Comparison of ENCODE assay signal across 10 cellular contexts in the genomic region with DNA sequence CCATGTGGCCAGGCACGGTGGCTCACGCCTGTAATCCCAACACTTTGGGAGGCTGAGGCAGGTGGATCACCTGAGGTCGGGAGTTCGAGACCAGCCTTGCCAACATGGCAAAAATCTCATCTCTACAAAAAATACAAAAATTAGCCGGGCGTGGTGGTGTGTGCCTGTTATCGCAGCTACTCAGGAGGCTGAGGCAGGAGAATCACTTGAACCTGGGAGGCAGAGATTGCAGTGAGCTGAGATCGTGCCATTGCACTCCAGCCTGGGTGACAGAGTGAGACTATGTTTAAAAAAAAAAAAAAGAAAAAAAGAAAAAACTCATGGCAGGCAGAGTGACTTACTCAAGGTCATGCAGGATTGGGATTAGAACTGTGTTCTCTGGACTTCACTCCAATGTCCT. TPM values are rescaled to one million over a fixed set of nuclear protein-coding genes. Genes with fewer than 3 reads are reported as not detected.
A peak's percentile ranks its signal among the peaks of the same experiment; 100 is the strongest.
DNase-seq lines count a peak whose midpoint lies in the region; ATAC-seq, FAIRE-seq and TF ChIP-seq lines count a peak whose summit lies in the region.
"Not testable (repeated sequence)": the region's sequence is repeated elsewhere in the genome, so short reads cannot be mapped to it uniquely, and the experiment has no call there.
"Had no signal": no experiment of that assay in that cellular context is flagged by ENCODE, and none has a peak within 500 bp of the region (broad histone marks: within the 10 kb centered on the region; RNA-seq: fewer than 3 reads in every experiment).

No MANE protein-coding gene starts in this region.

- in situ Hi-C loops in gastrocnemius medialis (cut with MboI; ENCODE audit: low sequenced_read_pairs in 4 of 4): not testable (repeated sequence)

- H3K79me2 ChIP-seq in SK-N-SH (ENCODE audit: insufficient read depth) (peaks cover 69% of the 10 kb centered on the region), endothelial cell of umbilical vein (ENCODE audit: control insufficient read depth, insufficient read depth, low read length) (peaks cover 63% of the 10 kb centered on the region)

- not testable (repeated sequence) for H3K9me1 ChIP-seq in endothelial cell of umbilical vein (replicated peaks; ENCODE audit: control insufficient read depth, extremely low read depth, insufficient read depth, low read length)

- not testable (repeated sequence) for FAIRE-seq in endothelial cell of umbilical vein (lab: Jason Lieb, UNC)

- BruUV-seq in Calu3 (replicated peaks; lab: Mats Ljungman, UMichigan); endothelial cell of umbilical vein (replicated peaks; lab: Mats Ljungman, UMichigan): not testable (repeated sequence)

- H3K4me1 ChIP-seq in SK-N-SH (ENCODE audit: control insufficient read depth in 1 of 2, insufficient read depth in 2 of 2, low read depth in 1 of 2, low read length in 1 of 2): peaks cover 12 to 35% of the 10 kb centered on the region in 2 experiments
- peaks cover 55% of the 10 kb centered on the region for H3K4me1 ChIP-seq in endothelial cell of umbilical vein (ENCODE audit: control insufficient read depth, extremely low read depth, insufficient read depth, low read length)
- H3K4me1 ChIP-seq in gastrocnemius medialis: peaks cover 73 to 83% of the 10 kb centered on the region in 2 donors
- peaks cover 0 to 83% (median 38%) of the 10 kb centered on the region in 4 donors for H3K4me1 ChIP-seq in tibial nerve

- WGBS in SK-N-SH (ENCODE audit: low lambda C conversion rate): 92% methylated on average over 8 of the region's 8 CpGs
- WGBS in tibial nerve, 2 donors: 82 to 91% methylated on average over 8 of the region's 8 CpGs

- H3K27me3 ChIP-seq in SK-N-SH (ENCODE audit: insufficient read depth); endothelial cell of umbilical vein (ENCODE audit: control insufficient read depth in 2 of 2, insufficient read depth in 2 of 2, low read length in 2 of 2); gastrocnemius medialis; tibial nerve: not testable (repeated sequence)

- not testable (repeated sequence) for H3K27ac Mint-ChIP-seq in Calu3 (ENCODE audit: unreplicated experiment)
- H3K27ac Mint-ChIP-seq in activated CD4-positive, alpha-beta memory T cell treated with anti-CD3 and anti-CD28 coated beads, Interleukin-2, amount 10 ng/mL, durations not matched to agents 7 days and 5 days: peak overlapping the region; percentile 94
- peak overlapping the region; percentile 95 for H3K27ac Mint-ChIP-seq in activated naive CD8-positive, alpha-beta T cell treated with anti-CD3 and anti-CD28 coated beads, Interleukin-2, amount 10 ng/mL, durations not matched to agents 7 days and 5 days
- H3K27ac Mint-ChIP-seq in memory B cell: peak overlapping the region; percentile 75

- not testable (repeated sequence) for H3K9ac ChIP-seq in SK-N-SH; endothelial cell of umbilical vein (replicated peaks; ENCODE audit: extremely low read depth, insufficient read depth, low read length)

- H3K36me3 ChIP-seq in SK-N-SH (replicated peaks in 1 of 2; ENCODE audit: control insufficient read depth in 1 of 2, insufficient read depth in 2 of 2, low read length in 1 of 2) (peaks cover 0 to 21% of the 10 kb centered on the region in 2 experiments), endothelial cell of umbilical vein (ENCODE audit: control insufficient read depth in 2 of 2, extremely low read depth in 1 of 2, insufficient read depth in 2 of 2, low read length in 2 of 2) (peaks cover 4 to 14% of the 10 kb centered on the region in 2 experiments)
- not testable (repeated sequence) for H3K36me3 ChIP-seq in gastrocnemius medialis, tibial nerve

- not testable (repeated sequence) for H3K27ac ChIP-seq in SK-N-SH (ENCODE audit: low read depth in 2 of 2, low read length in 1 of 2)
- H3K27ac ChIP-seq in endothelial cell of umbilical vein (ENCODE audit: insufficient read depth, low read depth, low read length) (peak overlapping the region; percentile 81), gastrocnemius medialis (peak overlapping the region; percentile 91 to 97 (median 94)), tibial nerve (peak overlapping the region in 3 of 4 donors; percentile 82 to 94 (median 86))

- H3K4me3 Mint-ChIP-seq in Calu3 (ENCODE audit: low read depth, unreplicated experiment): peak overlapping the region; percentile 95
- peak overlapping the region; percentile 96 for H3K4me3 Mint-ChIP-seq in activated CD4-positive, alpha-beta memory T cell treated with anti-CD3 and anti-CD28 coated beads, Interleukin-2, amount 10 ng/mL, durations not matched to agents 7 days and 5 days
- H3K4me3 Mint-ChIP-seq in activated naive CD8-positive, alpha-beta T cell treated with anti-CD3 and anti-CD28 coated beads, Interleukin-2, amount 10 ng/mL, durations not matched to agents 7 days and 5 days: peak overlapping the region; percentile 95
- not testable (repeated sequence) for H3K4me3 Mint-ChIP-seq in memory B cell

- intact Hi-C loops in Calu3 (cut with micrococcal nuclease; ENCODE audit: unreplicated experiment); endothelial cell of umbilical vein (cut with micrococcal nuclease); gastrocnemius medialis (cut with DNase I; ENCODE audit: low total_unique reads): not testable (repeated sequence)

- H3K27me3 Mint-ChIP-seq in Calu3 (ENCODE audit: unreplicated experiment); activated CD4-positive, alpha-beta memory T cell treated with anti-CD3 and anti-CD28 coated beads, Interleukin-2, amount 10 ng/mL, durations not matched to agents 7 days and 5 days; activated naive CD8-positive, alpha-beta T cell treated with anti-CD3 and anti-CD28 coated beads, Interleukin-2, amount 10 ng/mL, durations not matched to agents 7 days and 5 days; memory B cell: not testable (repeated sequence)

- dilution Hi-C loops in endothelial cell of umbilical vein (cut with MboI; ENCODE audit: extremely low pct_ligation_motif_present, low sequenced_read_pairs): not testable (repeated sequence)

- peak overlapping the region; percentile 94 for H3K4me2 ChIP-seq in SK-N-SH
- H3K4me2 ChIP-seq in endothelial cell of umbilical vein (ENCODE audit: insufficient read depth, low read length): not testable (repeated sequence)

- H3K4me3 ChIP-seq in SK-N-SH (ENCODE audit: low read depth in 2 of 2, low read length in 1 of 2); endothelial cell of umbilical vein (replicated peaks in 1 of 3; ENCODE audit: insufficient read depth in 1 of 3, low read depth in 1 of 3, low read length in 3 of 3); gastrocnemius medialis: not testable (repeated sequence)
- peak overlapping the region in 1 of 4 donors; percentile 66 for H3K4me3 ChIP-seq in tibial nerve

- TF ChIP-seq POLR2A in endothelial cell of umbilical vein (IDR thresholded peaks at IDR 0.05; ENCODE audit: low read depth, low read length); gastrocnemius medialis (IDR thresholded peaks at IDR 0.05); tibial nerve (IDR thresholded peaks at IDR 0.05): not testable (repeated sequence)

- POLR2A ChIA-PET in SK-N-SH (lab: Yijun Ruan, JAX): not testable (repeated sequence)
- POLR2A ChIA-PET in activated CD4-positive, alpha-beta memory T cell treated with anti-CD3 and anti-CD28 coated beads, Interleukin-2, amount 10 ng/mL, durations not matched to agents 7 days and 5 days (lab: Charles Lee): interaction anchor here (1.2 to 4.5 kb wide), 4 partner anchors 41 to 99 kb away, joined by 3 to 40 read pairs (median 25); a partner anchor contains a TSS
- POLR2A ChIA-PET in activated naive CD8-positive, alpha-beta T cell treated with anti-CD3 and anti-CD28 coated beads, Interleukin-2, amount 10 ng/mL, durations not matched to agents 7 days and 5 days (lab: Charles Lee): interaction anchor here (0.8 to 2.2 kb wide), 5 partner anchors 41 to 103 kb away, joined by 3 to 6 read pairs (median 4); a partner anchor contains a TSS
- POLR2A ChIA-PET in endothelial cell of umbilical vein (lab: Charles Lee): interaction anchor here (3.5 kb wide), 1 partner anchor 32 kb away, joined by 33 read pairs; no protein-coding TSS in a partner anchor

- not testable (repeated sequence) for ATAC-seq in activated naive CD8-positive, alpha-beta T cell treated with anti-CD3 and anti-CD28 coated beads, Interleukin-2, amount 10 ng/mL, durations not matched to agents 7 days and 5 days (ENCODE audit: low read depth); memory B cell (ENCODE audit: low read depth); gastrocnemius medialis

- peaks cover 11% of the 10 kb centered on the region for H3F3A ChIP-seq in SK-N-SH (replicated peaks; ENCODE audit: insufficient read depth)

- TF ChIP-seq CTCF in Calu3 (IDR thresholded peaks at IDR 0.05; ENCODE audit: unreplicated experiment); SK-N-SH (IDR thresholded peaks at IDR 0.05); endothelial cell of umbilical vein (IDR thresholded peaks at IDR 0.05; ENCODE audit: extremely low read depth in 1 of 2, insufficient read depth in 1 of 2, low read depth in 1 of 2, low read length in 2 of 2); gastrocnemius medialis (IDR thresholded peaks at IDR 0.05 in 4 of 5, conservative IDR thresholded peaks at IDR 0.05 in 1 of 5); tibial nerve (IDR thresholded peaks at IDR 0.05): not testable (repeated sequence)

- peaks cover 17% of the 10 kb centered on the region for H4K20me1 ChIP-seq in SK-N-SH (ENCODE audit: insufficient read depth)
- not testable (repeated sequence) for H4K20me1 ChIP-seq in endothelial cell of umbilical vein (replicated peaks; ENCODE audit: control insufficient read depth, extremely low read depth, insufficient read depth, low read length)

- not testable (repeated sequence) for H3K9me3 ChIP-seq in SK-N-SH; endothelial cell of umbilical vein (replicated peaks; ENCODE audit: control insufficient read depth, insufficient read depth, low read length); gastrocnemius medialis; tibial nerve

- not testable (repeated sequence) for DNase-seq in Calu3; SK-N-SH; activated CD4-positive, alpha-beta memory T cell treated with anti-CD3 and anti-CD28 coated beads, Interleukin-2, amount 10 ng/mL, durations not matched to agents 7 days and 5 days; activated naive CD8-positive, alpha-beta T cell treated with anti-CD3 and anti-CD28 coated beads, Interleukin-2, amount 10 ng/mL, durations not matched to agents 7 days and 5 days; endothelial cell of umbilical vein (ENCODE audit: low read depth, low spot score); memory B cell (ENCODE audit: low spot score in 2 of 2); gastrocnemius medialis; tibial nerve (ENCODE audit: low spot score in 2 of 2)

- TF ChIP-seq EP300 in SK-N-SH (IDR thresholded peaks at IDR 0.05; ENCODE audit: borderline replicate concordance in 1 of 2, low read depth in 1 of 2, low read length in 1 of 2); tibial nerve (IDR thresholded peaks at IDR 0.05): not testable (repeated sequence)

- H3K36me3 Mint-ChIP-seq in Calu3 (ENCODE audit: insufficient read depth, unreplicated experiment): peaks cover 53% of the 10 kb centered on the region
- H3K36me3 Mint-ChIP-seq in activated CD4-positive, alpha-beta memory T cell treated with anti-CD3 and anti-CD28 coated beads, Interleukin-2, amount 10 ng/mL, durations not matched to agents 7 days and 5 days (ENCODE audit: low read depth): peaks cover 67% of the 10 kb centered on the region
- peaks cover 38% of the 10 kb centered on the region for H3K36me3 Mint-ChIP-seq in activated naive CD8-positive, alpha-beta T cell treated with anti-CD3 and anti-CD28 coated beads, Interleukin-2, amount 10 ng/mL, durations not matched to agents 7 days and 5 days
- not testable (repeated sequence) for H3K36me3 Mint-ChIP-seq in memory B cell

- CTCF ChIA-PET in Calu3 (lab: Charles Lee): interaction anchor here (0.7 to 5.4 kb wide), 2 partner anchors 102 to 245 kb away, joined by 5 to 169 read pairs; no protein-coding TSS in a partner anchor
- CTCF ChIA-PET in SK-N-SH (lab: Yijun Ruan, JAX): interaction anchor here (0.6 to 15.0 kb wide), 4 partner anchors 8 to 555 kb away, joined by 3 to 418 read pairs (median 12); no protein-coding TSS in a partner anchor
- CTCF ChIA-PET in activated CD4-positive, alpha-beta memory T cell treated with anti-CD3 and anti-CD28 coated beads, Interleukin-2, amount 10 ng/mL, durations not matched to agents 7 days and 5 days (lab: Charles Lee): interaction anchor here (1.3 to 21.6 kb wide), 6 partner anchors 9 to 95 kb away, joined by 4 to 951 read pairs (median 6); no protein-coding TSS in a partner anchor
- CTCF ChIA-PET in endothelial cell of umbilical vein (lab: Charles Lee): interaction anchor here (0.7 to 16.7 kb wide), 7 partner anchors 15 to 98 kb away, joined by 3 to 1214 read pairs (median 39); no protein-coding TSS in a partner anchor

- H3K9me2 ChIP-seq in SK-N-SH: not testable (repeated sequence)

- not testable (repeated sequence) for H3K9me3 Mint-ChIP-seq in Calu3 (ENCODE audit: low read depth, unreplicated experiment); activated CD4-positive, alpha-beta memory T cell treated with anti-CD3 and anti-CD28 coated beads, Interleukin-2, amount 10 ng/mL, durations not matched to agents 7 days and 5 days; activated naive CD8-positive, alpha-beta T cell treated with anti-CD3 and anti-CD28 coated beads, Interleukin-2, amount 10 ng/mL, durations not matched to agents 7 days and 5 days; memory B cell

- H2AFZ ChIP-seq in SK-N-SH (ENCODE audit: low read depth); endothelial cell of umbilical vein (ENCODE audit: low read depth, low read length): not testable (repeated sequence)

- H3K4me1 Mint-ChIP-seq in Calu3 (ENCODE audit: low read depth, unreplicated experiment) (peaks cover 42% of the 10 kb centered on the region), memory B cell (peaks cover 43% of the 10 kb centered on the region)
- H3K4me1 Mint-ChIP-seq in activated CD4-positive, alpha-beta memory T cell treated with anti-CD3 and anti-CD28 coated beads, Interleukin-2, amount 10 ng/mL, durations not matched to agents 7 days and 5 days: peaks cover 73% of the 10 kb centered on the region
- H3K4me1 Mint-ChIP-seq in activated naive CD8-positive, alpha-beta T cell treated with anti-CD3 and anti-CD28 coated beads, Interleukin-2, amount 10 ng/mL, durations not matched to agents 7 days and 5 days: peaks cover 70% of the 10 kb centered on the region

- not testable (repeated sequence) for TF ChIP-seq RAD21 in SK-N-SH (IDR thresholded peaks at IDR 0.05; ENCODE audit: low read length)

RNA-seq across cellular contexts. Expression of a gene that starts 2.6 kb away (rescaled TPM):
- total RNA-seq in Calu3 (2022) (6.4 and 7.2 TPM in 2 replicates), endothelial cell of umbilical vein (33.2 and 35.3 TPM in 2 replicates), gastrocnemius medialis (10 to 100 TPM in 3 of 4 donors, 1 to 10 TPM in 1; 5.3 to 22.2 (median 17.6) TPM), tibial nerve (10 to 100 TPM; 27.1 to 30.9 (median 27.8) TPM)
- polyA plus RNA-seq in SK-N-SH (2012; rRNA removed) (56.2 and 59.8 TPM in 2 replicates), endothelial cell of umbilical vein (62.9 and 79.8 TPM in 2 replicates)
- polyA plus RNA-seq in SK-N-SH (2012; cell fraction: cytosol; rRNA removed): 39.3 and 56.3 TPM in 2 replicates
- polyA plus RNA-seq in SK-N-SH (2012; cell fraction: nucleus; rRNA removed): 73.4 and 106 TPM in 2 replicates
- total RNA-seq in activated CD4-positive, alpha-beta memory T cell treated with anti-CD3 and anti-CD28 coated beads, Interleukin-2, amount 10 ng/mL, durations not matched to agents 7 days and 5 days: 10 to 100 TPM; 67.9 to 69.1 TPM
- total RNA-seq in activated naive CD8-positive, alpha-beta T cell treated with anti-CD3 and anti-CD28 coated beads, Interleukin-2, amount 10 ng/mL, durations not matched to agents 7 days and 5 days: 10 to 100 TPM; 12.8 TPM
- 79.4 and 88.5 TPM in 2 replicates for polyA plus RNA-seq in endothelial cell of umbilical vein (2011; cell fraction: cytosol; rRNA removed)
- polyA plus RNA-seq in endothelial cell of umbilical vein (2011; cell fraction: nucleus; rRNA removed): 126 and 162 TPM in 2 replicates
- polyA plus RNA-seq in endothelial cell of umbilical vein (2012): 38.6 and 57.3 TPM in 2 replicates
- 33.7 and 35.1 TPM in 2 replicates for polyA minus RNA-seq in endothelial cell of umbilical vein
- polyA minus RNA-seq in endothelial cell of umbilical vein (2011; cell fraction: cytosol; rRNA and poly(A)+ RNA removed): 1.2 TPM
- polyA minus RNA-seq in endothelial cell of umbilical vein (2011; cell fraction: nucleus; rRNA and poly(A)+ RNA removed): 54.6 and 68.6 TPM in 2 replicates

RNA-seq across cellular contexts. Expression of a gene that starts 16.1 kb away (rescaled TPM):
- 0.24 TPM in 1 of 2 replicates, not detected in the other for total RNA-seq in Calu3 (2022)
- polyA plus RNA-seq in SK-N-SH (2012; rRNA removed): 0.02 TPM in 1 of 2 replicates, not detected in the other
- 0.01 TPM in 2 replicates for polyA plus RNA-seq in SK-N-SH (2012; cell fraction: cytosol; rRNA removed)
- polyA plus RNA-seq in SK-N-SH (2012; cell fraction: nucleus; rRNA removed): 0.09 and 0.10 TPM in 2 replicates
- total RNA-seq in activated CD4-positive, alpha-beta memory T cell treated with anti-CD3 and anti-CD28 coated beads, Interleukin-2, amount 10 ng/mL, durations not matched to agents 7 days and 5 days: under 1 TPM; 0.43 to 0.78 TPM
- under 1 TPM; 0.17 to 0.31 TPM for total RNA-seq in activated naive CD8-positive, alpha-beta T cell treated with anti-CD3 and anti-CD28 coated beads, Interleukin-2, amount 10 ng/mL, durations not matched to agents 7 days and 5 days
- not detected in 2 replicates for total RNA-seq in endothelial cell of umbilical vein
- not detected in 2 replicates for polyA plus RNA-seq in endothelial cell of umbilical vein
- polyA plus RNA-seq in endothelial cell of umbilical vein (2011; cell fraction: cytosol; rRNA removed): 0.06 TPM in 1 of 2 replicates, not detected in the other
- polyA plus RNA-seq in endothelial cell of umbilical vein (2011; cell fraction: nucleus; rRNA removed): 0.09 and 0.22 TPM in 2 replicates
- not detected in 2 replicates for polyA plus RNA-seq in endothelial cell of umbilical vein (2012)
- not detected in 2 replicates for polyA minus RNA-seq in endothelial cell of umbilical vein
- polyA minus RNA-seq in endothelial cell of umbilical vein (2011; cell fraction: cytosol; rRNA and poly(A)+ RNA removed): not detected
- not detected in 2 replicates for polyA minus RNA-seq in endothelial cell of umbilical vein (2011; cell fraction: nucleus; rRNA and poly(A)+ RNA removed)
- total RNA-seq in gastrocnemius medialis: not detected
- not detected for total RNA-seq in tibial nerve
- total RNA-seq: A673; CD8-positive, alpha-beta T cell had no signal

RNA-seq across cellular contexts. Expression of a gene that starts 40.9 kb away (rescaled TPM):
- 67.5 and 71.9 TPM in 2 replicates for total RNA-seq in Calu3 (2022)
- 55.2 and 63.6 TPM in 2 replicates for polyA plus RNA-seq in SK-N-SH (2012; rRNA removed)
- 78.2 and 78.4 TPM in 2 replicates for polyA plus RNA-seq in SK-N-SH (2012; cell fraction: cytosol; rRNA removed)
- 31.6 and 34.6 TPM in 2 replicates for polyA plus RNA-seq in SK-N-SH (2012; cell fraction: nucleus; rRNA removed)
- 10 to 100 TPM; 52.3 to 55.8 TPM for total RNA-seq in activated CD4-positive, alpha-beta memory T cell treated with anti-CD3 and anti-CD28 coated beads, Interleukin-2, amount 10 ng/mL, durations not matched to agents 7 days and 5 days
- total RNA-seq in activated naive CD8-positive, alpha-beta T cell treated with anti-CD3 and anti-CD28 coated beads, Interleukin-2, amount 10 ng/mL, durations not matched to agents 7 days and 5 days: 10 to 100 TPM; 47.7 to 48.3 TPM
- 107 and 108 TPM in 2 replicates for total RNA-seq in endothelial cell of umbilical vein
- polyA plus RNA-seq in endothelial cell of umbilical vein: 156 and 158 TPM in 2 replicates
- 180 and 203 TPM in 2 replicates for polyA plus RNA-seq in endothelial cell of umbilical vein (2011; cell fraction: cytosol; rRNA removed)
- polyA plus RNA-seq in endothelial cell of umbilical vein (2011; cell fraction: nucleus; rRNA removed): 69.6 and 71.7 TPM in 2 replicates
- polyA plus RNA-seq in endothelial cell of umbilical vein (2012): 141 and 266 TPM in 2 replicates
- polyA minus RNA-seq in endothelial cell of umbilical vein: 115 and 149 TPM in 2 replicates
- polyA minus RNA-seq in endothelial cell of umbilical vein (2011; cell fraction: cytosol; rRNA and poly(A)+ RNA removed): 25.7 TPM
- 29.2 and 44.5 TPM in 2 replicates for polyA minus RNA-seq in endothelial cell of umbilical vein (2011; cell fraction: nucleus; rRNA and poly(A)+ RNA removed)
- 10 to 100 TPM; 47.9 to 81.0 (median 77.9) TPM for total RNA-seq in gastrocnemius medialis
- total RNA-seq in tibial nerve: 100 to 1,000 TPM in 3 of 4 donors, 10 to 100 TPM in 1; 98.2 to 146 (median 109) TPM

RNA-seq across cellular contexts. Expression of a gene that starts 57.8 kb away (rescaled TPM):
- 160 and 167 TPM in 2 replicates for total RNA-seq in Calu3 (2022)
- polyA plus RNA-seq in SK-N-SH (2012; rRNA removed): 26.7 and 36.4 TPM in 2 replicates
- polyA plus RNA-seq in SK-N-SH (2012; cell fraction: cytosol; rRNA removed): 23.0 and 24.5 TPM in 2 replicates
- polyA plus RNA-seq in SK-N-SH (2012; cell fraction: nucleus; rRNA removed): 62.8 and 92.2 TPM in 2 replicates
- 100 to 1,000 TPM; 109 to 122 TPM for total RNA-seq in activated CD4-positive, alpha-beta memory T cell treated with anti-CD3 and anti-CD28 coated beads, Interleukin-2, amount 10 ng/mL, durations not matched to agents 7 days and 5 days
- total RNA-seq in activated naive CD8-positive, alpha-beta T cell treated with anti-CD3 and anti-CD28 coated beads, Interleukin-2, amount 10 ng/mL, durations not matched to agents 7 days and 5 days: 100 to 1,000 TPM; 148 to 156 TPM
- total RNA-seq in endothelial cell of umbilical vein: 87.0 and 92.4 TPM in 2 replicates
- 54.8 and 56.1 TPM in 2 replicates for polyA plus RNA-seq in endothelial cell of umbilical vein
- 41.6 and 43.0 TPM in 2 replicates for polyA plus RNA-seq in endothelial cell of umbilical vein (2011; cell fraction: cytosol; rRNA removed)
- polyA plus RNA-seq in endothelial cell of umbilical vein (2011; cell fraction: nucleus; rRNA removed): 156 and 175 TPM in 2 replicates
- 46.3 and 54.2 TPM in 2 replicates for polyA plus RNA-seq in endothelial cell of umbilical vein (2012)
- polyA minus RNA-seq in endothelial cell of umbilical vein: 155 and 170 TPM in 2 replicates
- polyA minus RNA-seq in endothelial cell of umbilical vein (2011; cell fraction: cytosol; rRNA and poly(A)+ RNA removed): 39.7 TPM
- polyA minus RNA-seq in endothelial cell of umbilical vein (2011; cell fraction: nucleus; rRNA and poly(A)+ RNA removed): 173 and 218 TPM in 2 replicates
- total RNA-seq in gastrocnemius medialis: 10 to 100 TPM; 51.3 to 93.6 (median 72.7) TPM
- total RNA-seq in tibial nerve: 100 to 1,000 TPM; 119 to 212 (median 162) TPM
